8 cellular contexts compared by ENCODE assay signal in the genomic region with DNA sequence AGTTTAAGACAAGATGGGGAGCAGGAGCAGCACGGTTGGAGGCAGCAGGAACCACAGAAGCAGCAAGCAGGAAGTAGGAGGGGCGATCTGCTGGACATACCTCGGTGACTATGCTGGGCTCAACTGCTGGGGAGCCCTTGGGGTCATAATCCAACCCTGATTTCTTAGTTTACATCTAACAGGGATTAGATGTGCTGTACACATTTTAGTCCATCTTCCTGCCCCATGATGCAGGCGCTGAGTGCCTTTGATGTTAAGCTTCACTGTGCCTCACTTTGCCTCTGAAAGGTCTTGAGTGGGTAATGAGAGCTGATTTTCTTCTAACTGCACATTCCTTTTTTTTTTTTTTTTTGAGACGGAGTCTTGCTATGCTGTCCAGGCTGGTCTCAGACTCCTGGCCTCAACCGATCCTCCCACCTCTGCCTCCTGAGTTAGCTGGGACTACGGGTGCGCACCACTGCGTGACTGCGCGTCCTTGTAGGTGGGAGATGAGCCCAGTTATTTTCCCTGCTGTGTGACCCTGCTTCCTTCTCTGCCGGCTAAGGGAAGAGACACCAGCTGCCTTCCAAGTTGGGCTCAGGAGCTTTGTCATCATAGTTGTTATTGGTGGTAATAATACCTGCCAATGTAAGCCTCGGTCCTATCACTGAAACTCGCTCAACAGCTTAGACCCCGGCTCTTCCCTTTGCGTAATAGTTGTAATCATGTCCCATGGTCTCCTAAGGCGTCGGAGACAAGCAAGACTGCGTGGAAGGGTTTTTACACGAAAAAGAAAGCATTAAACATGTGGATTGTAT. TPM values are rescaled to one million over a fixed set of nuclear protein-coding genes. Genes with fewer than 3 reads are reported as not detected.
DNase-seq lines count a peak whose midpoint lies in the region; ATAC-seq and TF ChIP-seq lines count a peak whose summit lies in the region.

No MANE protein-coding gene starts in this region.

- no peaks in the 10 kb centered on the region for H3K9me3 ChIP-seq in HUES64 (ENCODE audit: insufficient read depth, low read depth, low read length)

- no peak for ATAC-seq in esophagus mucosa
- no peak for ATAC-seq in GM18861 (IDR thresholded peaks at IDR 0.05; ENCODE audit: unreplicated experiment)

- no peaks in the 10 kb centered on the region for H3K9me3 Mint-ChIP-seq in Calu3 (ENCODE audit: low read depth, unreplicated experiment)

- H3K36me3 Mint-ChIP-seq in Calu3 (ENCODE audit: insufficient read depth, unreplicated experiment), result peaks cover 15% of the 10 kb centered on the region

- H3K27me3 ChIP-seq in HUES64 (ENCODE audit: insufficient read depth, low read length) (peaks cover 11% of the 10 kb centered on the region; the same call in 1 of the 2 replicates), rectal smooth muscle tissue (ENCODE audit: control insufficient read depth, insufficient read depth, low read length) (no peaks in the 10 kb centered on the region)

- DNase-seq in Calu3 (peak; percentile 33), fibroblast of the aortic adventitia (ENCODE audit: low read depth) (no peak), NCI-H2196 treated with DMSO at 0.1 percent for 48 hours (lab: John Stamatoyannopoulos, UW; ENCODE audit: unreplicated experiment) (no peak)

- intact Hi-C loops in Calu3 (cut with micrococcal nuclease; ENCODE audit: unreplicated experiment), result loop anchor here (10.0 kb wide), 1 partner anchor 87 kb away; a partner anchor contains a TSS

- peak overlapping the region; percentile 79 for H3K4me3 Mint-ChIP-seq in Calu3 (ENCODE audit: low read depth, unreplicated experiment)

- no peaks in the 10 kb centered on the region for H3K36me3 ChIP-seq in HUES64 (ENCODE audit: insufficient read depth, low read length)
- no peaks in the 10 kb centered on the region for H3K36me3 ChIP-seq in rectal smooth muscle tissue (ENCODE audit: control insufficient read depth, insufficient read depth, low read length)

- no peaks in the 10 kb centered on the region for H3K27me3 Mint-ChIP-seq in Calu3 (ENCODE audit: unreplicated experiment)

- peak overlapping the region; percentile 80 for H3K27ac Mint-ChIP-seq in Calu3 (ENCODE audit: unreplicated experiment)

- no peak overlapping the region for H3K27ac ChIP-seq in HUES64 (ENCODE audit: low read depth, low read length)
- peak overlapping the region; percentile 94 for H3K27ac ChIP-seq in VCaP
- H3K27ac ChIP-seq in rectal smooth muscle tissue (ENCODE audit: low read depth, low read length), result peak overlapping the region; percentile 55

- TF ChIP-seq CTCF in Calu3 (IDR thresholded peaks at IDR 0.05; ENCODE audit: unreplicated experiment) (no peak), VCaP (conservative IDR thresholded peaks at IDR 0.05) (no peak), fibroblast of the aortic adventitia (IDR thresholded peaks at IDR 0.05; ENCODE audit: insufficient read depth, low read length) (no peak)

- CTCF ChIA-PET in Calu3 (lab: Charles Lee), result interaction anchor here (0.7 to 1.3 kb wide), 2 partner anchors 24 to 141 kb away, joined by 3 to 4 read pairs; no protein-coding TSS in a partner anchor

- H3K4me1 ChIP-seq in HUES64 (ENCODE audit: insufficient read depth, low read length) (peaks cover 18% of the 10 kb centered on the region), rectal smooth muscle tissue (ENCODE audit: control insufficient read depth, insufficient read depth, low read length) (no peaks in the 10 kb centered on the region)

- 70% methylated on average over 20 of the region's 20 CpGs for WGBS in HUES64

- H3K4me3 ChIP-seq in HUES64 (ENCODE audit: low read length) (peak overlapping the region; percentile 91), fibroblast of the aortic adventitia (ENCODE audit: low read depth, low read length) (peak overlapping the region; percentile 65), rectal smooth muscle tissue (ENCODE audit: low read length) (peak overlapping the region; percentile 75)

- H3K4me1 Mint-ChIP-seq in Calu3 (ENCODE audit: low read depth, unreplicated experiment), result peaks cover 17% of the 10 kb centered on the region

- H3K9ac ChIP-seq in HUES64 (ENCODE audit: low read depth, low read length) (0 out of 2 replicates have a peak overlapping the region, but pooled peaks have one; percentile 62), rectal smooth muscle tissue (ENCODE audit: low read length) (no peak overlapping the region)

- TSS peak; percentile 48 for BruUV-seq in Calu3 (replicated peaks; lab: Mats Ljungman, UMichigan)

RNA-seq across cellular contexts. Expression of a gene that starts 1.1 kb away (rescaled TPM):
- total RNA-seq in Calu3 (2022) (12.9 and 15.3 TPM in 2 replicates), fibroblast of the aortic adventitia (ENCODE audit: low replicate concordance) (5.1 and 17.7 TPM in 2 replicates), esophagus mucosa (21.5 TPM)
- polyA plus RNA-seq in HUES64 (2013, experiment 1 of 2), result 6.5 TPM
- polyA plus RNA-seq in HUES64 (2013, experiment 2 of 2), result 6.8 TPM

RNA-seq across cellular contexts. Expression of a gene that starts 54.3 kb away (rescaled TPM):
- total RNA-seq in Calu3 (2022) (63.9 and 78.8 TPM in 2 replicates), fibroblast of the aortic adventitia (ENCODE audit: low replicate concordance) (not detected in 2 replicates), esophagus mucosa (0.16 TPM)
- polyA plus RNA-seq in HUES64 (2013, experiment 1 of 2), result 0.05 TPM
- 0.13 TPM for polyA plus RNA-seq in HUES64 (2013, experiment 2 of 2)

Comparison
In these comparisons a context has a peak if more than half of its experiments do, and no peak if none do; other contexts are left out.
1. RNA of a gene that starts 54.3 kb away (total RNA-seq): 63.9 to 78.8 TPM in Calu3; 0.16 TPM in esophagus mucosa (single experiment) and not detected in fibroblast of the aortic adventitia; every median in the first group is over 10 times any median in the second.
2. Peak in every context shown above with its lines, with median percentiles within 50 percentile points of each other: H3K4me3 ChIP-seq.